In genomic region chr4:159220353-159220752, GRCh38 we compare ENCODE assay signal across 21 cellular contexts.
DNase-seq lines count a peak whose midpoint lies in the region; ATAC-seq and TF ChIP-seq lines count a peak whose summit lies in the region.
"Had no signal": no experiment of that assay in that cellular context is flagged by ENCODE, and none has a peak within 500 bp of the region (broad histone marks: within the 10 kb centered on the region; RNA-seq: fewer than 3 reads in every experiment).

No MANE protein-coding gene starts in this region.

- 19 to 52% (median 33%) methylated on average over 5 of the region's 5 CpGs for WGBS in psoas muscle, 3 donors

- ATAC-seq in psoas muscle (peak; percentile 62 to 76 (median 74)), GM18867 (IDR thresholded peaks at IDR 0.05; ENCODE audit: unreplicated experiment) (no peak), HG02840 (IDR thresholded peaks at IDR 0.05; ENCODE audit: low FRiP score, unreplicated experiment) (no peak)
- ATAC-seq: HepG2, K562 had no signal

- peaks cover 3% of the 10 kb centered on the region for H3K36me3 Mint-ChIP-seq in endothelial cell (ENCODE audit: low read depth, unreplicated experiment)

- H3K4me3 Mint-ChIP-seq in endothelial cell (ENCODE audit: unreplicated experiment) = no peak overlapping the region
- H3K4me3 Mint-ChIP-seq: CD4-positive, CD25-positive, alpha-beta regulatory T cell had no signal

- H3K27me3 ChIP-seq in left ventricle myocardium inferior (ENCODE audit: low read depth) = no peaks in the 10 kb centered on the region
- H3K27me3 ChIP-seq in psoas muscle (ENCODE audit: insufficient read depth in 3 of 3, low read length in 2 of 3) = no peaks in the 10 kb centered on the region
- H3K27me3 ChIP-seq: BLaER1, MG63 had no signal

- H3K27ac Mint-ChIP-seq in endothelial cell (ENCODE audit: unreplicated experiment) = no peak overlapping the region
- H3K27ac Mint-ChIP-seq: CD4-positive, CD25-positive, alpha-beta regulatory T cell had no signal

- peaks cover 20% of the 10 kb centered on the region for H3K4me1 Mint-ChIP-seq in endothelial cell (ENCODE audit: unreplicated experiment)

- H3K27me3 Mint-ChIP-seq in endothelial cell (ENCODE audit: unreplicated experiment) = peaks cover 5% of the 10 kb centered on the region
- H3K27me3 Mint-ChIP-seq: CD4-positive, CD25-positive, alpha-beta regulatory T cell had no signal

- no peak for TF ChIP-seq CTCF in HEK293 (tag by site-specific recombination; IDR thresholded peaks at IDR 0.05)
- TF ChIP-seq CTCF in fibroblast of mammary gland (conservative IDR thresholded peaks at IDR 0.05; ENCODE audit: control insufficient read depth, insufficient read depth, low read depth, low read length) = no peak
- no peak for TF ChIP-seq CTCF in left ventricle myocardium inferior (IDR thresholded peaks at IDR 0.05; ENCODE audit: borderline replicate concordance)
- TF ChIP-seq CTCF in psoas muscle (IDR thresholded peaks at IDR 0.05) = no peak
- no peak for TF ChIP-seq CTCF in endothelial cell (IDR thresholded peaks at IDR 0.05; ENCODE audit: unreplicated experiment)

- intact Hi-C loops in left ventricle myocardium inferior (cut with micrococcal nuclease) (no loop called here), psoas muscle (cut with DNase I) (loop anchor here in 1 of 2 donors (5.0 kb wide), 1 partner anchor 47 kb away; no protein-coding TSS in a partner anchor), posterior vena cava (cut with DNase I) (no loop called here)

- CTCF ChIA-PET in HEK293 (lab: Yijun Ruan, JAX) = no interaction called here

- no peaks in the 10 kb centered on the region for H3K36me3 ChIP-seq in HEK293 (ENCODE audit: control insufficient read depth in 2 of 2, insufficient read depth in 1 of 2, low read length in 2 of 2)
- H3K36me3 ChIP-seq in left ventricle myocardium inferior = no peaks in the 10 kb centered on the region
- H3K36me3 ChIP-seq in psoas muscle (ENCODE audit: insufficient read depth in 1 of 2, low read depth in 1 of 2) = no peaks in the 10 kb centered on the region
- H3K36me3 ChIP-seq: MG63 had no signal

- H3K4me3 ChIP-seq in HEK293 (ENCODE audit: low read depth, low read length) (no peak overlapping the region), fibroblast of mammary gland (ENCODE audit: control insufficient read depth, low read depth, low read length) (no peak overlapping the region), left ventricle myocardium inferior (no peak overlapping the region), psoas muscle (peak overlapping the region; percentile 17)
- H3K4me3 ChIP-seq: BLaER1, K562, MG63, SK-N-MC had no signal

- H3K27ac ChIP-seq in HEK293 (ENCODE audit: extremely low read depth, low read depth, low read length) (no peak overlapping the region), left ventricle myocardium inferior (replicated peaks) (peak overlapping the region; percentile 71), psoas muscle (peak overlapping the region; percentile 64)
- H3K27ac ChIP-seq: BLaER1, RWPE1, SK-N-MC had no signal

- no peaks in the 10 kb centered on the region for H3K9me3 Mint-ChIP-seq in endothelial cell (ENCODE audit: unreplicated experiment)
- H3K9me3 Mint-ChIP-seq: CD4-positive, CD25-positive, alpha-beta regulatory T cell had no signal

- DNase-seq in fibroblast of mammary gland (ENCODE audit: low read depth) (peak; percentile 11), left ventricle myocardium inferior (no peak), psoas muscle (no peak), endothelial cell (ENCODE audit: low spot score) (no peak), posterior vena cava (ENCODE audit: low spot score) (no peak)
- DNase-seq: CD4-positive, CD25-positive, alpha-beta regulatory T cell; MG63; NCI-H1105 treated with DMSO at 0.1 percent for 48 hours; NCI-H146; NCI-H1930; NCI-H2107; NCI-H526 treated with DMSO at 0.1 percent for 48 hours; SIG-M5 had no signal

- H3K4me1 ChIP-seq in HEK293 (ENCODE audit: control insufficient read depth, insufficient read depth, low read length) (no peaks in the 10 kb centered on the region), left ventricle myocardium inferior (peaks cover 81% of the 10 kb centered on the region), psoas muscle (peaks cover 57% of the 10 kb centered on the region)
- H3K4me1 ChIP-seq: BLaER1 had no signal

- H3K9me3 ChIP-seq in HEK293 (ENCODE audit: control insufficient read depth, insufficient read depth, low read depth, low read length) = no peaks in the 10 kb centered on the region
- H3K9me3 ChIP-seq in left ventricle myocardium inferior (replicated peaks) = no peaks in the 10 kb centered on the region
- no peaks in the 10 kb centered on the region for H3K9me3 ChIP-seq in psoas muscle
- H3K9me3 ChIP-seq: BLaER1, MG63 had no signal

- POLR2A ChIA-PET in HEK293 (lab: Yijun Ruan, JAX) = no interaction called here

TF ChIP-seq in HEK293, 187 proteins besides CTCF, POLR2A, EP300 and RAD21:
- TF ChIP-seq ZNF112 (tag by site-specific recombination; IDR thresholded peaks at IDR 0.05) = no peak
- TF ChIP-seq ZNF600 (tag by site-specific recombination; IDR thresholded peaks at IDR 0.05) = 0 out of 2 replicates have a peak, but pooled peaks have one; percentile 24

Comparison
In these comparisons a context has a peak if more than half of its experiments do, and no peak if none do; other contexts are left out.
1. ATAC-seq: peak in psoas muscle (4 of 4); none in GM18867 (single experiment) and HG02840 (single experiment).